12 cellular contexts compared by ENCODE assay signal in genomic region chr16:27317320-27317719, GRCh38. TPM values are rescaled to one million over a fixed set of nuclear protein-coding genes. Genes with fewer than 3 reads are reported as not detected.
DNase-seq lines count a peak whose midpoint lies in the region; ATAC-seq, FAIRE-seq and TF ChIP-seq lines count a peak whose summit lies in the region.
"Had no signal": no experiment of that assay in that cellular context is flagged by ENCODE, and none has a peak within 500 bp of the region (broad histone marks: within the 10 kb centered on the region; RNA-seq: fewer than 3 reads in every experiment).

No MANE protein-coding gene starts in this region.

- peaks cover 10% of the 10 kb centered on the region for H3K36me3 Mint-ChIP-seq in CD4-positive, CD25-positive, alpha-beta regulatory T cell

- H3K9ac ChIP-seq in H1 (replicated peaks in 1 of 4; ENCODE audit: extremely low read depth in 1 of 4, low read depth in 3 of 4, low read length in 3 of 4) = no peak overlapping the region
- no peak overlapping the region for H3K9ac ChIP-seq in neuronal stem cell (ENCODE audit: low read depth, low read length, poor library complexity)

- WGBS in H1 (ENCODE audit: extremely low coverage in 1 of 2, insufficient coverage in 1 of 2, insufficient read length in 1 of 2, insufficient replicate concordance in 2 of 2, low coverage in 1 of 2, low lambda C conversion rate in 2 of 2, missing lambda C conversion rate in 1 of 2), 2 experiments = 83% methylated on average over 7 of the region's 7 CpGs; no CpG with 5 or more reads in 1 of the 2 experiments
- no CpG with 5 or more reads among the region's 7 CpGs for WGBS in neuronal stem cell (ENCODE audit: extremely low coverage in 2 of 2, insufficient read length in 2 of 2, insufficient replicate concordance in 1 of 2), 2 donors

- POLR2A ChIA-PET in H1 (lab: Charles Lee; ENCODE audit: partially characterized antibody) = interaction anchor here (0.9 to 1.2 kb wide), 3 partner anchors 8 to 49 kb away, joined by 3 to 4 read pairs (median 3); no protein-coding TSS in a partner anchor

- H2BK20ac ChIP-seq in H1 (ENCODE audit: low read length) = no peak overlapping the region

- peaks cover 21 to 85% (median 63%) of the 10 kb centered on the region in 4 donors for H3K4me1 Mint-ChIP-seq in CD4-positive, CD25-positive, alpha-beta regulatory T cell

- no peak for FAIRE-seq in H1 (lab: Jason Lieb, UNC)
- FAIRE-seq: endometrium had no signal

- H2BK12ac ChIP-seq in H1 (ENCODE audit: low read depth, low read length) = no peak overlapping the region
- H2BK12ac ChIP-seq in neuronal stem cell (ENCODE audit: low read length) = no peak overlapping the region

- H3K79me1 ChIP-seq in H1 (ENCODE audit: low read depth, low read length) (peaks cover 17% of the 10 kb centered on the region), neuronal stem cell (ENCODE audit: low read depth, low read length) (peaks cover 2% of the 10 kb centered on the region)

- no peak overlapping the region for H2BK5ac ChIP-seq in H1 (ENCODE audit: low read depth, low read length)
- H2BK5ac ChIP-seq in neuronal stem cell (ENCODE audit: low read length) = no peak overlapping the region

- no peak overlapping the region for H3K4ac ChIP-seq in H1 (replicated peaks; ENCODE audit: insufficient read length, low read depth, low read length)
- H3K4ac ChIP-seq in neuronal stem cell (ENCODE audit: low read length) = peak overlapping the region; percentile 23

- no peak overlapping the region for H3K56ac ChIP-seq in H1 (replicated peaks; ENCODE audit: insufficient read length, low read depth, low read length)

- no peak for TF ChIP-seq CTCF in RWPE2 (IDR thresholded peaks at IDR 0.05; ENCODE audit: poor library complexity, severe bottlenecking)
- TF ChIP-seq CTCF in H1 (IDR thresholded peaks at IDR 0.05; ENCODE audit: control extremely low read depth in 1 of 3, insufficient read depth in 1 of 3, low read depth in 1 of 3, low read length in 3 of 3) = no peak

- H2BK15ac ChIP-seq in H1 (ENCODE audit: low read length) (0 out of 2 replicates have a peak overlapping the region, but pooled peaks have one; percentile 36), neuronal stem cell (ENCODE audit: low read length) (no peak overlapping the region)

- H3K27me3 ChIP-seq in CD4-positive, CD25-positive, alpha-beta regulatory T cell (ENCODE audit: control insufficient read depth, insufficient read depth, low read length) = no peaks in the 10 kb centered on the region
- H3K27me3 ChIP-seq in RWPE2 (ENCODE audit: insufficient read depth, poor library complexity, severe bottlenecking) = no peaks in the 10 kb centered on the region
- peaks cover 0 to 3% (median 2%) of the 10 kb centered on the region in 4 experiments; a peak in 3 of 7 replicates for H3K27me3 ChIP-seq in H1 (replicated peaks in 1 of 4; ENCODE audit: control insufficient read depth in 3 of 4, extremely low read depth in 1 of 4, insufficient read depth in 3 of 4, low read length in 3 of 4)
- peaks cover 0 to 13% (median 8%) of the 10 kb centered on the region in 3 experiments for H3K27me3 ChIP-seq in neuronal stem cell (ENCODE audit: control insufficient read depth in 3 of 3, insufficient read depth in 3 of 3, low read depth in 1 of 3, low read length in 3 of 3)

- peaks cover 65% of the 10 kb centered on the region for H3K4me1 ChIP-seq in CD4-positive, CD25-positive, alpha-beta regulatory T cell (ENCODE audit: control insufficient read depth, insufficient read depth, low read length, poor library complexity, severe bottlenecking)
- H3K4me1 ChIP-seq in RWPE2 (ENCODE audit: insufficient read depth, poor library complexity, severe bottlenecking) (peaks cover 64% of the 10 kb centered on the region), H1 (replicated peaks in 1 of 4; ENCODE audit: control insufficient read depth in 3 of 4, insufficient read depth in 4 of 4, low read length in 3 of 4) (peaks cover 8 to 20% (median 10%) of the 10 kb centered on the region in 4 experiments), neuronal stem cell (ENCODE audit: control insufficient read depth in 2 of 2, insufficient read depth in 1 of 2, low read depth in 1 of 2, low read length in 2 of 2) (peaks cover 4 to 5% of the 10 kb centered on the region in 2 donors)

- H4K5ac ChIP-seq in H1 (ENCODE audit: insufficient read length, low read depth, low read length) = no peak overlapping the region

- H3K23me2 ChIP-seq in H1 (ENCODE audit: low read depth, low read length) = peaks cover 10% of the 10 kb centered on the region; the same call in 1 of the 2 replicates

- H3K14ac ChIP-seq in H1 (ENCODE audit: insufficient read length) (no peak overlapping the region), neuronal stem cell (ENCODE audit: low read length) (no peak overlapping the region)

- H3K9me3 Mint-ChIP-seq in CD4-positive, CD25-positive, alpha-beta regulatory T cell = no peaks in the 10 kb centered on the region

- H4K91ac ChIP-seq in H1 (replicated peaks; ENCODE audit: insufficient read length, low read length) (no peak overlapping the region), neuronal stem cell (ENCODE audit: low read depth, low read length, poor library complexity) (no peak overlapping the region)

- H3K79me2 ChIP-seq in H1 (ENCODE audit: control insufficient read depth in 1 of 2, insufficient read depth in 2 of 2, low read length in 2 of 2) = peaks cover 0 to 54% of the 10 kb centered on the region in 2 experiments; a peak in 3 of 4 replicates

- peak in 1 of 3 donors; percentile 19 for DNase-seq in CD4-positive, CD25-positive, alpha-beta regulatory T cell
- DNase-seq in RWPE2 (ENCODE audit: low spot score) (peak; percentile 78), H1 (ENCODE audit: low read depth in 1 of 2, low spot score in 2 of 2) (no peak), neuronal stem cell (ENCODE audit: low spot score) (no peak), left lobe of liver (ENCODE audit: low spot score) (no peak), NCI-H1694 treated with DMSO at 0.1 percent for 48 hours (lab: John Stamatoyannopoulos, UW) (no peak), NCI-H1417 treated with DMSO at 0.1 percent for 48 hours (lab: John Stamatoyannopoulos, UW) (no peak)
- DNase-seq: NCI-H187 had no signal

- no peaks in the 10 kb centered on the region for H3K9me3 ChIP-seq in CD4-positive, CD25-positive, alpha-beta regulatory T cell (ENCODE audit: control insufficient read depth in 2 of 2, low read length in 2 of 2)
- no peaks in the 10 kb centered on the region for H3K9me3 ChIP-seq in RWPE2 (ENCODE audit: severe bottlenecking)
- H3K9me3 ChIP-seq in H1 (ENCODE audit: insufficient read depth in 2 of 2, low read depth in 1 of 2, low read length in 1 of 2) = no peaks in the 10 kb centered on the region
- no peaks in the 10 kb centered on the region for H3K9me3 ChIP-seq in neuronal stem cell (replicated peaks in 1 of 2; ENCODE audit: control insufficient read depth in 2 of 2, insufficient read depth in 1 of 2, low read depth in 1 of 2, low read length in 2 of 2)
- H3K9me3 ChIP-seq: SJSA1 had no signal

- TF ChIP-seq EP300 in H1 (IDR thresholded peaks at IDR 0.05; ENCODE audit: borderline replicate concordance in 1 of 2, low read depth in 2 of 2, low read length in 2 of 2) = no peak

- H3K23ac ChIP-seq in H1 (ENCODE audit: insufficient read length) (no peak overlapping the region), neuronal stem cell (ENCODE audit: low read depth, low read length, poor library complexity) (no peak overlapping the region)

- no peak for TF ChIP-seq RAD21 in H1 (IDR thresholded peaks at IDR 0.05 in 1 of 2, conservative IDR thresholded peaks at IDR 0.05 in 1 of 2; ENCODE audit: low read depth in 2 of 2, low read length in 2 of 2)

- no peak for ATAC-seq in CD4-positive, CD25-positive, alpha-beta regulatory T cell (ENCODE audit: low read depth in 2 of 2)
- ATAC-seq in RWPE2 (ENCODE audit: low read depth) (peak; percentile 13; the same call in 1 of the 3 replicates), GM21360 (IDR thresholded peaks at IDR 0.05; ENCODE audit: unreplicated experiment) (no peak), left lobe of liver (no peak)
- ATAC-seq: left colon had no signal

- H4K8ac ChIP-seq in H1 (ENCODE audit: extremely low read depth, insufficient read depth, low read length) (peak overlapping the region; percentile 77; the same call in 1 of the 2 replicates), neuronal stem cell (ENCODE audit: low read depth, low read length) (peak overlapping the region; percentile 82)

- peaks cover 3% of the 10 kb centered on the region for H3K36me3 ChIP-seq in CD4-positive, CD25-positive, alpha-beta regulatory T cell (ENCODE audit: control insufficient read depth, insufficient read depth, low read length)
- H3K36me3 ChIP-seq in RWPE2 (ENCODE audit: low read depth) (peaks cover 29% of the 10 kb centered on the region), H1 (ENCODE audit: control insufficient read depth in 2 of 4, insufficient read depth in 4 of 4, low read length in 3 of 4) (no peaks in the 10 kb centered on the region), neuronal stem cell (replicated peaks in 1 of 2; ENCODE audit: control insufficient read depth in 2 of 2, insufficient read depth in 2 of 2, low read length in 2 of 2) (no peaks in the 10 kb centered on the region)

- H2AK5ac ChIP-seq in H1 (ENCODE audit: low read depth, low read length) (no peak overlapping the region), neuronal stem cell (ENCODE audit: low read depth, low read length) (no peak overlapping the region)

- no peak for TF ChIP-seq POLR2A in H1 (IDR thresholded peaks at IDR 0.05; ENCODE audit: control extremely low read depth in 1 of 2, low read depth in 2 of 2, low read length in 2 of 2)

- peak overlapping the region; percentile 91 for H3K4me3 ChIP-seq in CD4-positive, CD25-positive, alpha-beta regulatory T cell (ENCODE audit: low read depth, low read length)
- H3K4me3 ChIP-seq in RWPE2 (ENCODE audit: severe bottlenecking) (no peak overlapping the region), H1 (ENCODE audit: extremely low read depth in 1 of 4, insufficient read depth in 2 of 4, low read depth in 3 of 4, low read length in 4 of 4) (no peak overlapping the region), neuronal stem cell (ENCODE audit: low read length in 2 of 2) (no peak overlapping the region)
- H3K4me3 ChIP-seq: SJSA1 had no signal

- no peak overlapping the region for H3K4me2 ChIP-seq in H1 (ENCODE audit: insufficient read depth in 1 of 2, low read depth in 2 of 2, low read length in 2 of 2)
- H3K4me2 ChIP-seq in neuronal stem cell (ENCODE audit: insufficient read depth, low read length, poor library complexity, severe bottlenecking) = no peak overlapping the region

- CTCF ChIA-PET in H1 (lab: Charles Lee; ENCODE audit: partially characterized antibody) = interaction anchor here (1.1 to 3.9 kb wide), 8 partner anchors 13 to 82 kb away, joined by 3 to 22 read pairs (median 6); no protein-coding TSS in a partner anchor

- no peak overlapping the region; the same call in 1 of the 2 replicates for H3K18ac ChIP-seq in H1 (ENCODE audit: extremely low read depth, low read length)
- H3K18ac ChIP-seq in neuronal stem cell (ENCODE audit: low read length) = peak overlapping the region; percentile 71

- peak overlapping the region; percentile 91 to 100 (median 97) for H3K27ac Mint-ChIP-seq in CD4-positive, CD25-positive, alpha-beta regulatory T cell

- peak overlapping the region; percentile 85 to 99 (median 95) for H3K4me3 Mint-ChIP-seq in CD4-positive, CD25-positive, alpha-beta regulatory T cell

- peaks cover 4 to 5% of the 10 kb centered on the region in 2 experiments for H4K20me1 ChIP-seq in H1 (replicated peaks in 1 of 2; ENCODE audit: control insufficient read depth in 1 of 2, insufficient read depth in 2 of 2, low read length in 2 of 2)

- peak overlapping the region; percentile 94 for H3K27ac ChIP-seq in CD4-positive, CD25-positive, alpha-beta regulatory T cell (ENCODE audit: insufficient read depth, low read length, poor library complexity, severe bottlenecking)
- peak overlapping the region; percentile 92 for H3K27ac ChIP-seq in RWPE2 (ENCODE audit: poor library complexity, severe bottlenecking)
- H3K27ac ChIP-seq in H1 (ENCODE audit: low read depth, low read length) = no peak overlapping the region
- no peak overlapping the region for H3K27ac ChIP-seq in neuronal stem cell (replicated peaks; ENCODE audit: low read length)
- H3K27ac ChIP-seq: SJSA1 had no signal

- H2BK120ac ChIP-seq in H1 (replicated peaks; ENCODE audit: low read depth, low read length) = no peak overlapping the region
- H2BK120ac ChIP-seq in neuronal stem cell (ENCODE audit: low read depth, low read length) = no peak overlapping the region

- H2AFZ ChIP-seq in H1 (ENCODE audit: low read length) (no peak overlapping the region), neuronal stem cell (ENCODE audit: low read length) (no peak overlapping the region)

- no peaks in the 10 kb centered on the region for H3K27me3 Mint-ChIP-seq in CD4-positive, CD25-positive, alpha-beta regulatory T cell

RNA-seq across cellular contexts. Expression of gene IL4R, which starts 3.5 kb away (rescaled TPM):
- total RNA-seq in CD4-positive, CD25-positive, alpha-beta regulatory T cell = 160 TPM
- polyA plus RNA-seq in CD4-positive, CD25-positive, alpha-beta regulatory T cell = 10 to 100 TPM; 21.2 to 32.4 (median 25.8) TPM
- total RNA-seq in H1 (2021; fragmentation: NEBNext Ultra II Directional; extraction: Animal tissue kit (Norgen Biotek cat#: 25700)) = 29.4 and 32.7 TPM in 2 replicates
- 29.1 and 38.2 TPM in 2 replicates for polyA plus RNA-seq in H1 (2011; rRNA removed)
- polyA plus RNA-seq in H1 (2011; cell fraction: cytosol; rRNA removed) = 25.4 TPM
- polyA plus RNA-seq in H1 (2011; cell fraction: nucleus; rRNA removed) = 31.2 TPM
- polyA plus RNA-seq in H1 (2012, experiment 1 of 2) = 22.5 to 25.9 TPM (median 24.5 TPM) in 4 replicates
- polyA plus RNA-seq in H1 (2012, experiment 2 of 2) = 21.4 TPM
- 34.5 TPM for polyA plus RNA-seq in H1 (2013, experiment 1 of 2)
- 34.4 TPM for polyA plus RNA-seq in H1 (2013, experiment 2 of 2)
- polyA minus RNA-seq in H1 (2011; rRNA and poly(A)+ RNA removed) = 26.9 and 37.0 TPM in 2 replicates
- 15.6 TPM for polyA minus RNA-seq in H1 (2011; cell fraction: cytosol; rRNA and poly(A)+ RNA removed)
- polyA minus RNA-seq in H1 (2011; cell fraction: nucleus; rRNA and poly(A)+ RNA removed) = 17.7 TPM
- 9.3 TPM for polyA plus RNA-seq in neuronal stem cell (2013, experiment 1 of 2)
- polyA plus RNA-seq in neuronal stem cell (2013, experiment 2 of 2) = 9.2 TPM
- 51.4 TPM for total RNA-seq in left lobe of liver

RNA-seq across cellular contexts. Expression of gene NSMCE1, which starts 48.7 kb away (rescaled TPM):
- total RNA-seq in CD4-positive, CD25-positive, alpha-beta regulatory T cell = 40.0 TPM
- polyA plus RNA-seq in CD4-positive, CD25-positive, alpha-beta regulatory T cell = 100 to 1,000 TPM; 128 to 156 (median 138) TPM
- total RNA-seq in H1 (2021; fragmentation: NEBNext Ultra II Directional; extraction: Animal tissue kit (Norgen Biotek cat#: 25700)) = 16.6 and 18.4 TPM in 2 replicates
- polyA plus RNA-seq in H1 (2011; rRNA removed) = 8.1 and 8.7 TPM in 2 replicates
- polyA plus RNA-seq in H1 (2011; cell fraction: cytosol; rRNA removed) = 14.7 TPM
- 7.4 TPM for polyA plus RNA-seq in H1 (2011; cell fraction: nucleus; rRNA removed)
- 20.7 to 29.4 TPM (median 24.4 TPM) in 4 replicates for polyA plus RNA-seq in H1 (2012, experiment 1 of 2)
- polyA plus RNA-seq in H1 (2012, experiment 2 of 2) = 29.3 TPM
- 35.3 TPM for polyA plus RNA-seq in H1 (2013, experiment 1 of 2)
- polyA plus RNA-seq in H1 (2013, experiment 2 of 2) = 37.6 TPM
- 6.5 and 28.8 TPM in 2 replicates for polyA minus RNA-seq in H1 (2011; rRNA and poly(A)+ RNA removed)
- polyA minus RNA-seq in H1 (2011; cell fraction: cytosol; rRNA and poly(A)+ RNA removed) = 7.0 TPM
- polyA minus RNA-seq in H1 (2011; cell fraction: nucleus; rRNA and poly(A)+ RNA removed) = 3.3 TPM
- 54.4 TPM for polyA plus RNA-seq in neuronal stem cell (2013, experiment 1 of 2)
- 52.8 TPM for polyA plus RNA-seq in neuronal stem cell (2013, experiment 2 of 2)
- 27.9 TPM for total RNA-seq in left lobe of liver

Comparison
In these comparisons a context has a peak if more than half of its experiments do, and no peak if none do; other contexts are left out.
1. H3K27ac ChIP-seq: peak in CD4-positive, CD25-positive, alpha-beta regulatory T cell (single experiment) and RWPE2 (single experiment); none in H1 (single experiment) and neuronal stem cell (single experiment).